Comparison of ENCODE assay signal across 27 cellular contexts in the genomic region with DNA sequence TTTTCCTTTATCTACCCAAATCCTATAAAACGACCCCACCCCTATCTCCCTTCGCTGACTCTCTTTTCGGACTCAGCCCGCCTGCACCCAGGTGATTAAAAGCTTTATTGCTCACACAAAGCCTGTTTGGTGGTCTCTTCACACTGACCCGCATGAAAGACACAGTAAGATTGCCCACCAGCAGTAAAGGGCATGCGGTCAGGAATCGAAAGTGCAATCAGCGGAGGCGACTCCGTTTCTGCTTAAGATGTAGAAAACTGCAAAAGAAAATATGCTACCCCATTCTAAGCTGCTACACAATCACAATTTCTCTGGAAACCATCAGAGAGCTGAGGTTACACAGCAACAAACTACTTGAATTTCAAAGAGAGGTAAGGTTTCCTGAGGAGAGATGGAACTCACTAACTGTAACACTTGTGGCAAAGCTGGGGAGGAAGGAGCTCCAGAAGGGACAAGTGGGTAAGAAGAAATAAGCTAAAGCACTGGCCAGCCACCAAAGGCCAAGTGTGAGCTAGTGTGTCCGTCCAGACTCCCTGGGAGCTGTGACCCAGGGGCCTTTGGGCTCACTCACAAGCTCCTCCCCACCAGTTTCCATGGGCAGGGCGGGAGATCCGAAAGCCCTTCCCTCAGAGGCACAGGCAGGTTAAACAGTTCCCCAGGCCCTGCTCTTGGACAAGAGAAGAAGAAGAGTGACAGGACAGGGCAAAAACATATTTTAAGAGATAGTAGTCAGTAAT.
A peak's percentile ranks its signal among the peaks of the same experiment; 100 is the strongest.
DNase-seq lines count a peak whose midpoint lies in the region; FAIRE-seq and TF ChIP-seq lines count a peak whose summit lies in the region.
"Had no signal": no experiment of that assay in that cellular context is flagged by ENCODE, and none has a peak within 500 bp of the region (broad histone marks: within the 10 kb centered on the region; RNA-seq: fewer than 3 reads in every experiment).

No MANE protein-coding gene starts in this region.

- peak overlapping the region; percentile 59 for H2AFZ ChIP-seq in H1 (ENCODE audit: low read length)
- no peak overlapping the region for H2AFZ ChIP-seq in mesenchymal stem cell (ENCODE audit: low read depth, low read length)
- H2AFZ ChIP-seq in mammary epithelial cell (ENCODE audit: low read depth, low read length), result no peak overlapping the region

- H3K14ac ChIP-seq in H1 (ENCODE audit: insufficient read length), result no peak overlapping the region
- no peak overlapping the region for H3K14ac ChIP-seq in mesenchymal stem cell (ENCODE audit: low read length in 2 of 2)

- H4K20me1 ChIP-seq in H1 (replicated peaks in 1 of 2; ENCODE audit: control insufficient read depth in 1 of 2, insufficient read depth in 2 of 2, low read length in 2 of 2) (no peaks in the 10 kb centered on the region), mammary epithelial cell (ENCODE audit: insufficient read depth, low read length) (no peaks in the 10 kb centered on the region)

- peaks cover 16% of the 10 kb centered on the region for H3K4me1 ChIP-seq in ES-I3 (ENCODE audit: insufficient read depth, low read length)
- peaks cover 19% of the 10 kb centered on the region for H3K4me1 ChIP-seq in HUES64 (ENCODE audit: insufficient read depth, low read length)
- peaks cover 4 to 11% (median 5%) of the 10 kb centered on the region in 4 experiments for H3K4me1 ChIP-seq in H1 (replicated peaks in 1 of 4; ENCODE audit: control insufficient read depth in 3 of 4, insufficient read depth in 4 of 4, low read length in 3 of 4)
- H3K4me1 ChIP-seq in mesenchymal stem cell (ENCODE audit: control insufficient read depth, insufficient read depth, low read depth, low read length), result peaks cover 2% of the 10 kb centered on the region
- H3K4me1 ChIP-seq in mammary epithelial cell (ENCODE audit: insufficient read depth, low read length), result no peaks in the 10 kb centered on the region
- H3K4me1 ChIP-seq: adrenal gland, spleen had no signal

- peak overlapping the region; percentile 87; the same call in 1 of the 2 replicates for H2BK20ac ChIP-seq in H1 (ENCODE audit: low read length)

- no peak for TF ChIP-seq POLR2A in H1 (IDR thresholded peaks at IDR 0.05; ENCODE audit: control extremely low read depth in 1 of 2, low read depth in 2 of 2, low read length in 2 of 2)

- H3K23me2 ChIP-seq in H1 (ENCODE audit: low read depth, low read length), result no peaks in the 10 kb centered on the region; the same call in 1 of the 2 replicates

- H2AK5ac ChIP-seq in H1 (ENCODE audit: low read depth, low read length), result peak overlapping the region; percentile 65; the same call in 1 of the 2 replicates
- H2AK5ac ChIP-seq in mesenchymal stem cell (ENCODE audit: low read length, severe bottlenecking), result no peak overlapping the region

- peak overlapping the region; percentile 70 for H3K56ac ChIP-seq in H1 (replicated peaks; ENCODE audit: insufficient read length, low read depth, low read length)

- no peak for TF ChIP-seq EP300 in H1 (IDR thresholded peaks at IDR 0.05; ENCODE audit: borderline replicate concordance in 1 of 2, low read depth in 2 of 2, low read length in 2 of 2)

- peak overlapping the region; percentile 57 for H3K9ac ChIP-seq in ES-I3 (ENCODE audit: low read depth, low read length)
- peak overlapping the region; percentile 67; the same call in 1 of the 2 replicates for H3K9ac ChIP-seq in HUES64 (ENCODE audit: low read depth, low read length)
- H3K9ac ChIP-seq in H1 (replicated peaks in 1 of 4; ENCODE audit: extremely low read depth in 1 of 4, low read depth in 3 of 4, low read length in 3 of 4), result peak overlapping the region in 2 of 4 experiments; percentile 14 to 29; a peak in 3 of 7 replicates
- no peak overlapping the region for H3K9ac ChIP-seq in mesenchymal stem cell (ENCODE audit: low read length)
- no peak overlapping the region for H3K9ac ChIP-seq in mammary epithelial cell (ENCODE audit: insufficient read depth, low read length)

- dilution Hi-C loops in mammary epithelial cell (cut with HindIII; ENCODE audit: low sequenced_read_pairs), result loop anchor here (25.0 kb wide), 1 partner anchor 314 kb away; a partner anchor contains a TSS

- DNase-seq in H1 (ENCODE audit: low read depth in 1 of 2, low spot score in 2 of 2) (peak in 1 of 2 experiments; percentile 62), mesenchymal stem cell (no peak), middle frontal gyrus (ENCODE audit: extremely low spot score, low spot score) (no peak), mammary epithelial cell (no peak)
- no peak for DNase-seq in activated CD8-positive, alpha-beta memory T cell treated with anti-CD3 and anti-CD28 coated beads for 24 hours
- DNase-seq: activated effector memory CD4-positive, alpha-beta T cell treated with anti-CD3 and anti-CD28 coated beads, Interleukin-2, amount 50 U/mL, for 16 hours; adrenal gland; CD4-positive, CD25-positive, alpha-beta regulatory T cell; DMS53; GOT3; head of caudate nucleus; NCI-H1417; NCI-H2107; NCI-H524 treated with DMSO at 0.1 percent for 48 hours; nucleus accumbens; RPMI8226; spleen; stimulated activated CD4-positive, alpha-beta T cell treated with anti-CD3 and anti-CD28 coated beads, Interleukin-4, amount 100 ng/mL, for 1 hour; stimulated activated naive CD4-positive, alpha-beta T cell treated with Interleukin-2 at 50 U/mL for 16 hours had no signal

- H3K27me3 ChIP-seq in HUES64 (ENCODE audit: insufficient read depth, low read length) (no peaks in the 10 kb centered on the region), H1 (replicated peaks in 1 of 4; ENCODE audit: control insufficient read depth in 3 of 4, extremely low read depth in 1 of 4, insufficient read depth in 3 of 4, low read length in 3 of 4) (no peaks in the 10 kb centered on the region), mesenchymal stem cell (ENCODE audit: control insufficient read depth in 1 of 2, insufficient read depth in 1 of 2, low read length in 2 of 2) (peaks cover 16 to 26% of the 10 kb centered on the region in 2 experiments), mammary epithelial cell (ENCODE audit: insufficient read depth, low read length) (no peaks in the 10 kb centered on the region)

- TF ChIP-seq RAD21 in H1 (IDR thresholded peaks at IDR 0.05 in 1 of 2, conservative IDR thresholded peaks at IDR 0.05 in 1 of 2; ENCODE audit: low read depth in 2 of 2, low read length in 2 of 2), result no peak

- CTCF ChIA-PET in H1 (lab: Charles Lee; ENCODE audit: partially characterized antibody) (interaction anchor here (0.9 to 5.5 kb wide), 8 partner anchors 8 to 324 kb away, joined by 3 to 35 read pairs (median 6); a partner anchor contains a TSS), mammary epithelial cell (lab: Charles Lee; ENCODE audit: low non-redundant PET) (no interaction called here)

- H4K8ac ChIP-seq in H1 (ENCODE audit: extremely low read depth, insufficient read depth, low read length) (no peak overlapping the region; the same call in 1 of the 2 replicates), mesenchymal stem cell (ENCODE audit: low read length) (no peak overlapping the region)

- peak overlapping the region; percentile 74; the same call in 1 of the 2 replicates for H3K27ac ChIP-seq in HUES64 (ENCODE audit: low read depth, low read length)
- H3K27ac ChIP-seq in H1 (ENCODE audit: low read depth, low read length), result 0 out of 2 replicates have a peak overlapping the region, but pooled peaks have one; percentile 26
- no peak overlapping the region for H3K27ac ChIP-seq in mesenchymal stem cell (ENCODE audit: low read length, poor library complexity, severe bottlenecking)
- H3K27ac ChIP-seq in mammary epithelial cell (ENCODE audit: insufficient read depth, low read depth, low read length), result no peak overlapping the region
- H3K27ac ChIP-seq: adrenal gland, coronary artery, SK-N-MC, spleen, thoracic aorta had no signal

- H3K4me2 ChIP-seq in H1 (ENCODE audit: insufficient read depth in 1 of 2, low read depth in 2 of 2, low read length in 2 of 2), result peak overlapping the region; percentile 53 to 91
- peak overlapping the region; percentile 45 for H3K4me2 ChIP-seq in mesenchymal stem cell (ENCODE audit: low read length, poor library complexity, severe bottlenecking)
- no peak overlapping the region for H3K4me2 ChIP-seq in mammary epithelial cell (ENCODE audit: insufficient read depth, low read depth, low read length)

- H4K5ac ChIP-seq in H1 (ENCODE audit: insufficient read length, low read depth, low read length), result peak overlapping the region; percentile 28

- H2BK120ac ChIP-seq in H1 (replicated peaks; ENCODE audit: low read depth, low read length), result peak overlapping the region; percentile 2
- H2BK120ac ChIP-seq in mesenchymal stem cell (ENCODE audit: low read depth, low read length), result peak overlapping the region; percentile 34

- TF ChIP-seq CTCF in H1 (IDR thresholded peaks at IDR 0.05; ENCODE audit: control extremely low read depth in 1 of 3, insufficient read depth in 1 of 3, low read depth in 1 of 3, low read length in 3 of 3), result no peak
- no peak for TF ChIP-seq CTCF in mammary epithelial cell (conservative IDR thresholded peaks at IDR 0.05 in 1 of 2, IDR thresholded peaks at IDR 0.05 in 1 of 2; ENCODE audit: extremely low read depth in 1 of 2, insufficient read depth in 1 of 2, low read depth in 1 of 2, low read length in 2 of 2)

- no peak for FAIRE-seq in H1 (lab: Jason Lieb, UNC)
- FAIRE-seq: bronchial epithelial cell, islet of Langerhans had no signal

- POLR2A ChIA-PET in H1 (lab: Charles Lee; ENCODE audit: partially characterized antibody), result interaction anchor here (0.8 to 1.2 kb wide), 4 partner anchors 13 to 325 kb away, joined by 3 to 4 read pairs (median 3); no protein-coding TSS in a partner anchor

- H3K79me2 ChIP-seq in H1 (ENCODE audit: control insufficient read depth in 1 of 2, insufficient read depth in 2 of 2, low read length in 2 of 2), result no peaks in the 10 kb centered on the region
- H3K79me2 ChIP-seq in mammary epithelial cell (ENCODE audit: insufficient read depth, low read length), result no peaks in the 10 kb centered on the region

- 9% methylated on average over 13 of the region's 13 CpGs for WGBS in HUES64
- 23 to 100% methylated on average over 3 to 13 of the region's 13 CpGs for WGBS in H1 (ENCODE audit: extremely low coverage in 1 of 2, insufficient coverage in 1 of 2, insufficient read length in 1 of 2, insufficient replicate concordance in 2 of 2, low coverage in 1 of 2, low lambda C conversion rate in 2 of 2, missing lambda C conversion rate in 1 of 2), 2 experiments
- WGBS in mesenchymal stem cell, result 35% methylated on average over 13 of the region's 13 CpGs
- 91% methylated on average over 13 of the region's 13 CpGs for WGBS in mammary epithelial cell (ENCODE audit: low coverage, missing lambda C conversion rate)

- H3K36me3 ChIP-seq in ES-I3 (ENCODE audit: insufficient read depth, low read length) (no peaks in the 10 kb centered on the region), HUES64 (ENCODE audit: insufficient read depth, low read length) (no peaks in the 10 kb centered on the region), H1 (ENCODE audit: control insufficient read depth in 2 of 4, insufficient read depth in 4 of 4, low read length in 3 of 4) (no peaks in the 10 kb centered on the region), mesenchymal stem cell (ENCODE audit: control insufficient read depth in 1 of 2, insufficient read depth in 2 of 2, low read depth in 1 of 2, low read length in 2 of 2) (no peaks in the 10 kb centered on the region), mammary epithelial cell (ENCODE audit: insufficient read depth, low read length) (no peaks in the 10 kb centered on the region)
- H3K36me3 ChIP-seq: adrenal gland, spleen, thoracic aorta had no signal

- BruUV-seq in mammary epithelial cell (replicated peaks; lab: Mats Ljungman, UMichigan), result no TSS peak

- H3K4me3 ChIP-seq in HUES64 (ENCODE audit: low read length) (peak overlapping the region; percentile 38), H1 (ENCODE audit: extremely low read depth in 1 of 4, insufficient read depth in 2 of 4, low read depth in 3 of 4, low read length in 4 of 4) (peak overlapping the region in 1 of 4 experiments; percentile 41; a peak in 3 of 8 replicates), mesenchymal stem cell (ENCODE audit: insufficient read depth in 1 of 2, low read depth in 1 of 2, low read length in 2 of 2) (peak overlapping the region in 1 of 2 experiments; percentile 9), mammary epithelial cell (replicated peaks in 1 of 3; ENCODE audit: insufficient read depth in 1 of 3, low read depth in 2 of 3, low read length in 3 of 3) (no peak overlapping the region)
- H3K4me3 ChIP-seq: adrenal gland, coronary artery, lung, SK-N-MC, thoracic aorta had no signal

- intact Hi-C loops in mammary epithelial cell (cut with micrococcal nuclease), result no loop called here

- 0 out of 2 replicates have a peak overlapping the region, but pooled peaks have one; percentile 46 for H2BK15ac ChIP-seq in H1 (ENCODE audit: low read length)
- no peak overlapping the region for H2BK15ac ChIP-seq in mesenchymal stem cell (ENCODE audit: low read depth, poor library complexity, severe bottlenecking)

- H3K9me3 ChIP-seq in ES-I3 (ENCODE audit: control insufficient read depth, insufficient read depth, low read length), result no peaks in the 10 kb centered on the region
- no peaks in the 10 kb centered on the region for H3K9me3 ChIP-seq in HUES64 (ENCODE audit: insufficient read depth, low read depth, low read length)
- no peaks in the 10 kb centered on the region; a peak in 1 of 4 replicates for H3K9me3 ChIP-seq in H1 (ENCODE audit: insufficient read depth in 2 of 2, low read depth in 1 of 2, low read length in 1 of 2)
- no peaks in the 10 kb centered on the region for H3K9me3 ChIP-seq in mesenchymal stem cell (ENCODE audit: control insufficient read depth, low read length)
- no peaks in the 10 kb centered on the region for H3K9me3 ChIP-seq in mammary epithelial cell (replicated peaks; ENCODE audit: insufficient read depth, low read length)
- H3K9me3 ChIP-seq: adrenal gland, spleen, thoracic aorta had no signal

- in situ Hi-C loops in mammary epithelial cell (cut with MboI; ENCODE audit: low sequenced_read_pairs in 2 of 2), result loop anchor here in 1 of 2 donors (25.0 kb wide), 1 partner anchor 139 kb away; no protein-coding TSS in a partner anchor

- H4K91ac ChIP-seq in H1 (replicated peaks; ENCODE audit: insufficient read length, low read length) (peak overlapping the region; percentile 93), mesenchymal stem cell (ENCODE audit: low read length) (no peak overlapping the region)

- H2BK5ac ChIP-seq in H1 (ENCODE audit: low read depth, low read length), result peak overlapping the region; percentile 97; the same call in 1 of the 2 replicates
- H2BK5ac ChIP-seq in mesenchymal stem cell (ENCODE audit: low read depth, low read length, poor library complexity, severe bottlenecking), result no peak overlapping the region

- peak overlapping the region; percentile 6 for H3K4ac ChIP-seq in H1 (replicated peaks; ENCODE audit: insufficient read length, low read depth, low read length)
- no peak overlapping the region for H3K4ac ChIP-seq in mesenchymal stem cell (ENCODE audit: low read depth in 1 of 2, low read length in 2 of 2)

- H3K23ac ChIP-seq in H1 (ENCODE audit: insufficient read length), result no peak overlapping the region
- H3K23ac ChIP-seq in mesenchymal stem cell (ENCODE audit: low read length in 2 of 2), result no peak overlapping the region

- H3K79me1 ChIP-seq in H1 (ENCODE audit: low read depth, low read length) (no peaks in the 10 kb centered on the region), mesenchymal stem cell (replicated peaks; ENCODE audit: low read length, poor library complexity, severe bottlenecking) (no peaks in the 10 kb centered on the region)

- H3K18ac ChIP-seq in H1 (ENCODE audit: extremely low read depth, low read length) (peak overlapping the region; percentile 87), mesenchymal stem cell (ENCODE audit: low read depth in 1 of 2, low read length in 2 of 2) (no peak overlapping the region)

- H2BK12ac ChIP-seq in H1 (ENCODE audit: low read depth, low read length) (peak overlapping the region; percentile 95; the same call in 1 of the 2 replicates), mesenchymal stem cell (ENCODE audit: low read length in 2 of 2) (no peak overlapping the region)

Comparison
In these comparisons a context has a peak if more than half of its experiments do, and no peak if none do; other contexts are left out.
1. H3K9ac ChIP-seq: peak in ES-I3 (single experiment) and HUES64 (single experiment); none in mesenchymal stem cell (single experiment) and mammary epithelial cell (single experiment).
2. H3K27ac ChIP-seq: peak in HUES64 (single experiment) and H1 (single experiment); none in mesenchymal stem cell (single experiment) and mammary epithelial cell (single experiment).